8 cellular contexts compared by ENCODE assay signal in genomic region chr2:62559582-62559981, GRCh38.
"Had no signal": no experiment of that assay in that cellular context is flagged by ENCODE, and none has a peak within 500 bp of the region (broad histone marks: within the 10 kb centered on the region; RNA-seq: fewer than 3 reads in every experiment).

No MANE protein-coding gene starts in this region.

- H3K4me1 ChIP-seq: HAP-1 had no signal

- H3K4me3 ChIP-seq: GM23248, HAP-1 had no signal

- H2AFZ ChIP-seq: GM23248 had no signal

- H3K4me2 ChIP-seq: KMS-11 had no signal

- H3K9ac ChIP-seq: GM23248, KMS-11 had no signal

- H3K27ac ChIP-seq: GM23248, KMS-11 had no signal

- DNase-seq: GM23248, GOT3, H7, Karpas-422, KBM-7 had no signal

- H3K36me3 ChIP-seq: HAP-1 had no signal

- H3K9me3 ChIP-seq: HAP-1 had no signal

- FAIRE-seq: HTR-8/SVneo had no signal
